ENCODE assay signal across 8 cellular contexts in genomic region chr2:104849618-104850097, GRCh38. TPM values are rescaled to one million over a fixed set of nuclear protein-coding genes. Genes with fewer than 3 reads are reported as not detected.
A peak's percentile ranks its signal among the peaks of the same experiment; 100 is the strongest.
DNase-seq lines count a peak whose midpoint lies in the region; ATAC-seq, FAIRE-seq and TF ChIP-seq lines count a peak whose summit lies in the region.

No MANE protein-coding gene starts in this region.

- TF ChIP-seq CTCF in GM12874 (IDR thresholded peaks at IDR 0.05; ENCODE audit: insufficient read depth, low read depth, low read length), result peak; percentile 67
- peak; percentile 87 for TF ChIP-seq CTCF in KMS-11 (conservative IDR thresholded peaks at IDR 0.05; ENCODE audit: low read depth, low read length)
- peak; percentile 79 for TF ChIP-seq CTCF in HepG2 (CRISPR knock-in tag; IDR thresholded peaks at IDR 0.05)

- intact Hi-C loops in HepG2 (cut with micrococcal nuclease; ENCODE audit: unreplicated experiment), result no loop called here

- no TSS peak for BruUV-seq in HepG2 (replicated peaks; lab: Mats Ljungman, UMichigan)

- TF ChIP-seq POLR2A in HepG2 (IDR thresholded peaks at IDR 0.05; ENCODE audit: insufficient read depth in 1 of 2, low read depth in 2 of 2, low read length in 2 of 2), result no peak

- no peaks in the 10 kb centered on the region for H3K9me3 ChIP-seq in HepG2 (ENCODE audit: low read length)

- peaks cover 11% of the 10 kb centered on the region for H3K4me1 ChIP-seq in KMS-11 (ENCODE audit: low read depth, poor library complexity, severe bottlenecking)
- H3K4me1 ChIP-seq in HepG2 (ENCODE audit: insufficient read depth, low read length), result no peaks in the 10 kb centered on the region

- peak; percentile 59 for ATAC-seq in HepG2
- ATAC-seq in HG02840 (IDR thresholded peaks at IDR 0.05; ENCODE audit: low FRiP score, unreplicated experiment), result no peak

- H3K4me3 ChIP-seq in KMS-11 (IDR thresholded peaks at IDR 0.05; ENCODE audit: insufficient read depth, low read depth, low read length) (no peak overlapping the region), HepG2 (replicated peaks in 1 of 3; ENCODE audit: insufficient read depth in 1 of 3, low read depth in 2 of 3, low read length in 3 of 3) (no peak overlapping the region)

- H4K20me1 ChIP-seq in KMS-11 (ENCODE audit: insufficient read depth), result no peaks in the 10 kb centered on the region
- no peaks in the 10 kb centered on the region for H4K20me1 ChIP-seq in HepG2 (ENCODE audit: insufficient read depth, low read length)

- no peaks in the 10 kb centered on the region for H3K79me2 ChIP-seq in KMS-11 (ENCODE audit: insufficient read depth, low read depth)
- no peaks in the 10 kb centered on the region for H3K79me2 ChIP-seq in HepG2 (ENCODE audit: insufficient read depth, low read length)

- no peak overlapping the region for H3K27ac ChIP-seq in KMS-11
- no peak overlapping the region for H3K27ac ChIP-seq in HepG2 (ENCODE audit: extremely low read length, insufficient read depth, low read length)

- TF ChIP-seq RAD21 in HepG2 (CRISPR knock-in tag; IDR thresholded peaks at IDR 0.05), result peak; percentile 52

- peaks cover 18% of the 10 kb centered on the region; the same call in 1 of the 2 replicates for H3K27me3 ChIP-seq in KMS-11 (ENCODE audit: insufficient read depth, low read depth)
- peaks cover 10 to 83% of the 10 kb centered on the region in 2 experiments; a peak in 4 of 5 replicates for H3K27me3 ChIP-seq in HepG2 (ENCODE audit: control insufficient read depth in 1 of 2, insufficient read depth in 2 of 2, low read length in 2 of 2)

- POLR2A ChIA-PET in HepG2 (lab: Yijun Ruan, JAX), result no interaction called here

- H3K36me3 ChIP-seq in KMS-11 (ENCODE audit: insufficient read depth) (no peaks in the 10 kb centered on the region), HepG2 (replicated peaks in 1 of 2; ENCODE audit: control insufficient read depth in 1 of 2, insufficient read depth in 2 of 2, low read length in 2 of 2) (no peaks in the 10 kb centered on the region)

- no peak overlapping the region for H2AFZ ChIP-seq in KMS-11 (ENCODE audit: low read depth)
- no peak overlapping the region for H2AFZ ChIP-seq in HepG2 (ENCODE audit: low read length)

- TF ChIP-seq EP300 in HepG2 (IDR thresholded peaks at IDR 0.05; ENCODE audit: low read depth in 2 of 2, low read length in 2 of 2) (no peak), HepG2 (CRISPR knock-in tag; IDR thresholded peaks at IDR 0.05; ENCODE audit: borderline replicate concordance) (no peak)

- no peak for FAIRE-seq in HepG2 (lab: Jason Lieb, UNC)

- peak; percentile 58 for DNase-seq in AG08395 (ENCODE audit: low spot score)
- DNase-seq in SKM-1 treated with dmso at 0.1 percent for 144 hours (lab: John Stamatoyannopoulos, UW; ENCODE audit: unreplicated experiment), result peak; percentile 37
- DNase-seq in T47D (ENCODE audit: low read depth in 1 of 2, low spot score in 1 of 2), result peak; percentile 68 to 76
- DNase-seq in HepG2 (ENCODE audit: low spot score), result peak; percentile 47
- peak; percentile 36 for DNase-seq in stimulated activated CD8-positive, alpha-beta memory T cell treated with anti-CD3 and anti-CD28 coated beads, Interleukin-4, amount 100 ng/mL, for 24 hours (ENCODE audit: low read depth)

- CTCF ChIA-PET in HepG2 (lab: Yijun Ruan, JAX; ENCODE audit: low intra/inter-chr PET ratio, low total read pairs), result interaction anchor here (1.2 kb wide), 2 partner anchors 890 to 1688 kb away, joined by 3 to 11 read pairs; no protein-coding TSS in a partner anchor

- H3K4me2 ChIP-seq in KMS-11 (no peak overlapping the region), HepG2 (ENCODE audit: low read depth, low read length) (no peak overlapping the region)

- in situ Hi-C loops in T47D (cut with HindIII; ENCODE audit: low pct_unique_long_range_greater_than_20kb, low sequenced_read_pairs) (no loop called here), HepG2 (cut with HindIII; ENCODE audit: extremely low pct_ligation_motif_present, low pct_unique_long_range_greater_than_20kb) (loop anchor here (10.0 kb wide), 1 partner anchor 895 kb away; no protein-coding TSS in a partner anchor)

- WGBS in HepG2 (ENCODE audit: low lambda C conversion rate), result 2% methylated on average over 5 of the region's 5 CpGs

- H3K9ac ChIP-seq in KMS-11, result no peak overlapping the region
- no peak overlapping the region for H3K9ac ChIP-seq in HepG2 (ENCODE audit: insufficient read depth, low read depth, low read length)

TF ChIP-seq in HepG2, 621 proteins besides CTCF, POLR2A, EP300 and RAD21 (continues in another document):
- TF ChIP-seq, protein P1, sequence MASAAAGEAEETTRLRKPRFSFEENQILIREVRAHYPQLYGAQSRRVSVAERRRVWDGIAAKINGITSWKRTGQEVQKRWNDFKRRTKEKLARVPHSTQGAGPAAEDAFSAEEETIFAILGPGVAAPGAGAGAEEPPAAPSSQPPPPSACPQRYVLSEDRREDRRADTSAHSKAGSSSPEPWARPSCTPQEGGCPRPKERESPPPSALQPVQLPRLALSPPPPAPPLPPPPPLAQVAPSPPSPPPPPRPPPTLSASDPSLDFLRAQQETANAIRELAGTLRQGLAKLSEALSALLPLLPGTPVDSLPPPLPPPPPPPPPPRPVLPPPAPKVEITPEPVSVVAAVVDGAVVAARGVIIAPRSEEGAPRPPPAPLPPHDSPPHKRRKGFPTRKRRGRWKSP (CRISPR knock-in tag; IDR thresholded peaks at IDR 0.05), result no peak
- TF ChIP-seq ZFP36 (IDR thresholded peaks at IDR 0.05; ENCODE audit: borderline replicate concordance, low read depth, low read length, partially characterized antibody) (peak; percentile 36), SIX1 (CRISPR knock-in tag; IDR thresholded peaks at IDR 0.05; ENCODE audit: borderline replicate concordance) (no peak), ZNF556 (CRISPR knock-in tag; IDR thresholded peaks at IDR 0.05; ENCODE audit: borderline replicate concordance) (no peak), ETV6 (CRISPR knock-in tag; conservative IDR thresholded peaks at IDR 0.05) (no peak), MAFF (IDR thresholded peaks at IDR 0.05; ENCODE audit: low read depth, low read length) (0 out of 2 replicates have a peak, but pooled peaks have one; percentile 14), ZNF740 (CRISPR knock-in tag; IDR thresholded peaks at IDR 0.05) (no peak)

RNA-seq across cellular contexts. Expression of gene POU3F3, which starts 4.3 kb away (rescaled TPM):
- total RNA-seq in HepG2 (2016; rRNA removed; fragmentation: Illumina TruSeq; extraction: Trizol), result not detected in 2 replicates
- total RNA-seq in HepG2 (2016; cell fraction: cytosol; rRNA removed; fragmentation: Illumina TruSeq; extraction: Trizol; ENCODE audit: low read depth), result not detected in 2 replicates
- total RNA-seq in HepG2 (2016; cell fraction: insoluble cytoplasmic fraction; rRNA removed; fragmentation: Illumina TruSeq; extraction: Trizol), result not detected in 2 replicates
- total RNA-seq in HepG2 (2016; cell fraction: membrane; rRNA removed; fragmentation: Illumina TruSeq; extraction: Trizol), result not detected in 2 replicates
- total RNA-seq in HepG2 (2016; cell fraction: nucleus; rRNA removed; fragmentation: Illumina TruSeq; extraction: Trizol), result not detected in 2 replicates
- polyA plus RNA-seq in HepG2 (2011; rRNA removed), result not detected in 2 replicates
- polyA plus RNA-seq in HepG2 (2011; cell fraction: cytosol; rRNA removed), result not detected in 2 replicates
- polyA plus RNA-seq in HepG2 (2011; cell fraction: nucleus; rRNA removed), result not detected in 2 replicates
- polyA plus RNA-seq in HepG2 (2012), result not detected in 2 replicates
- polyA plus RNA-seq in HepG2 (2016; cell fraction: cytosol; fragmentation: Illumina TruSeq; extraction: Trizol; ENCODE audit: low read depth), result not detected in 2 replicates
- polyA plus RNA-seq in HepG2 (2016; cell fraction: insoluble cytoplasmic fraction; fragmentation: Illumina TruSeq; extraction: Trizol; ENCODE audit: low read depth), result not detected in 2 replicates
- not detected in 2 replicates for polyA plus RNA-seq in HepG2 (2016; cell fraction: membrane; fragmentation: Illumina TruSeq; extraction: Trizol; ENCODE audit: low read depth)
- polyA plus RNA-seq in HepG2 (2016; cell fraction: nucleus; fragmentation: Illumina TruSeq; extraction: Trizol; ENCODE audit: insufficient read depth, low read depth), result not detected in 2 replicates
- not detected in 2 replicates for polyA minus RNA-seq in HepG2 (2011; rRNA and poly(A)+ RNA removed; ENCODE audit: low replicate concordance)
- polyA minus RNA-seq in HepG2 (2011; cell fraction: cytosol; rRNA and poly(A)+ RNA removed), result not detected in 2 replicates
- polyA minus RNA-seq in HepG2 (2011; cell fraction: nucleus; rRNA and poly(A)+ RNA removed), result not detected in 2 replicates
